1 cellular context compared by ENCODE assay signal in the genomic region with DNA sequence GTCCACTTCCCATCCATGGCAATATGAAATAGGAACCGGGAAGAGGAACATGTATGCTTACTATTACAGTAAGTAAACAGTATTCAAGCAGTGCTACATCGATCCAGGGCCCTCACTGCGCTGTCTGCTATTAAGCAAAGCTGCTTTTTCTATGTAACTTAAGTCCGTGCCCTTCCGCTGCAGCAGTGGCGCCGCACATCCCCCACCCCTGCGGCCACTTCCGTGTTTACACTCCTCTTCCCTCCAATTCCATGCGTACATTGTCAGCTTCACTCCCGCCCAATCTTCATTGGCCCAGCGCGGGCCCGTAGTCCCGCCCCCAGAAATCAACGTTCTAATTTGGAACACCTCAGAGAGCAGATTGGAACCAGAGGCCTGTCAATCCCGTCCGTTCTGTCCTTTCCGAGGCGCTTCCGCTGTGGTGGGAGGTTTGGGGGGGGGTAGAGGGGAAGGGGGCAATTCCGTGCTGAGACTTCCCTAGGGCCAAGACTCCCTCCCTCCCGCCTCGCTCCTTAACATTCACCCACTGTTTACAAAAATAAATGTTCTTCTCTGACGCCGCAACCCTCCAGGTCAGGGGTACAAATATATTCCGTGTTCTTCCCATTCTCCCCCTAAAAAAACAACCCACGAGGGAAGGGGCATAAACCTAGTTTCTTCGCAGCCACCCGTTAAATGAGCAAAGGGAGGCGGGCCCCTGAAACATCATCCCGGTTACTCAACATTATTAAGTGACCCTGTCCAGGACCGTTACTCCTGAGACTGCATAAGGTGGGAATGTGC.
A peak's percentile ranks its signal among the peaks of the same experiment; 100 is the strongest.
TF ChIP-seq lines count a peak whose summit lies in the region.

No MANE protein-coding gene starts in this region.

TF ChIP-seq in HepG2, 621 proteins besides CTCF, POLR2A, EP300 and RAD21 (continued from another document and continues in another):
- TF ChIP-seq ZBTB26 (CRISPR knock-in tag; IDR thresholded peaks at IDR 0.05; ENCODE audit: borderline replicate concordance) = no peak
- TF ChIP-seq SALL1 (CRISPR knock-in tag; IDR thresholded peaks at IDR 0.05) = peak; percentile 98
- TF ChIP-seq DBP (CRISPR knock-in tag; IDR thresholded peaks at IDR 0.05; ENCODE audit: not compliant biosample characterization) = no peak
- TF ChIP-seq, protein P1, sequence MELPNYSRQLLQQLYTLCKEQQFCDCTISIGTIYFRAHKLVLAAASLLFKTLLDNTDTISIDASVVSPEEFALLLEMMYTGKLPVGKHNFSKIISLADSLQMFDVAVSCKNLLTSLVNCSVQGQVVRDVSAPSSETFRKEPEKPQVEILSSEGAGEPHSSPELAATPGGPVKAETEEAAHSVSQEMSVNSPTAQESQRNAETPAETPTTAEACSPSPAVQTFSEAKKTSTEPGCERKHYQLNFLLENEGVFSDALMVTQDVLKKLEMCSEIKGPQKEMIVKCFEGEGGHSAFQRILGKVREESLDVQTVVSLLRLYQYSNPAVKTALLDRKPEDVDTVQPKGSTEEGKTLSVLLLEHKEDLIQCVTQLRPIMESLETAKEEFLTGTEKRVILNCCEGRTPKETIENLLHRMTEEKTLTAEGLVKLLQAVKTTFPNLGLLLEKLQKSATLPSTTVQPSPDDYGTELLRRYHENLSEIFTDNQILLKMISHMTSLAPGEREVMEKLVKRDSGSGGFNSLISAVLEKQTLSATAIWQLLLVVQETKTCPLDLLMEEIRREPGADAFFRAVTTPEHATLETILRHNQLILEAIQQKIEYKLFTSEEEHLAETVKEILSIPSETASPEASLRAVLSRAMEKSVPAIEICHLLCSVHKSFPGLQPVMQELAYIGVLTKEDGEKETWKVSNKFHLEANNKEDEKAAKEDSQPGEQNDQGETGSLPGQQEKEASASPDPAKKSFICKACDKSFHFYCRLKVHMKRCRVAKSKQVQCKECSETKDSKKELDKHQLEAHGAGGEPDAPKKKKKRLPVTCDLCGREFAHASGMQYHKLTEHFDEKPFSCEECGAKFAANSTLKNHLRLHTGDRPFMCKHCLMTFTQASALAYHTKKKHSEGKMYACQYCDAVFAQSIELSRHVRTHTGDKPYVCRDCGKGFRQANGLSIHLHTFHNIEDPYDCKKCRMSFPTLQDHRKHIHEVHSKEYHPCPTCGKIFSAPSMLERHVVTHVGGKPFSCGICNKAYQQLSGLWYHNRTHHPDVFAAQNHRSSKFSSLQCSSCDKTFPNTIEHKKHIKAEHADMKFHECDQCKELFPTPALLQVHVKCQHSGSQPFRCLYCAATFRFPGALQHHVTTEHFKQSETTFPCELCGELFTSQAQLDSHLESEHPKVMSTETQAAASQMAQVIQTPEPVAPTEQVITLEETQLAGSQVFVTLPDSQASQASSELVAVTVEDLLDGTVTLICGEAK (IDR thresholded peaks at IDR 0.05) = no peak
- TF ChIP-seq, protein P1 (CRISPR knock-in tag; IDR thresholded peaks at IDR 0.05) = peak; percentile 32; the same call in 1 of the 2 replicates
- TF ChIP-seq, protein P2, sequence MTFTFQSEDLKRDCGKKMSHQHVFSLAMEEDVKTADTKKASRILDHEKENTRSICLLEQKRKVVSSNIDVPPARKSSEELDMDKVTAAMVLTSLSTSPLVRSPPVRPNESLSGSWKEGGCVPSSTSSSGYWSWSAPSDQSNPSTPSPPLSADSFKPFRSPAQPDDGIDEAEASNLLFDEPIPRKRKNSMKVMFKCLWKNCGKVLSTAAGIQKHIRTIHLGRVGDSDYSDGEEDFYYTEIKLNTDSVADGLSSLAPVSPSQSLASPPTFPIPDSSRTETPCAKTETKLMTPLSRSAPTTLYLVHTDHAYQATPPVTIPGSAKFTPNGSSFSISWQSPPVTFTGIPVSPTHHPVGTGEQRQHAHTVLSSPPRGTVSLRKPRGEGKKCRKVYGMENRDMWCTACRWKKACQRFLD (CRISPR knock-in tag; IDR thresholded peaks at IDR 0.05; ENCODE audit: borderline replicate concordance) = no peak
- TF ChIP-seq ZNF605 (CRISPR knock-in tag; IDR thresholded peaks at IDR 0.05) = peak; percentile 68
- peak; percentile 27; the same call in 1 of the 2 replicates for TF ChIP-seq NR2F6 (IDR thresholded peaks at IDR 0.05)
- TF ChIP-seq NR2F6 (CRISPR knock-in tag; IDR thresholded peaks at IDR 0.05) = peak; percentile 61
- TF ChIP-seq TFDP1 (CRISPR knock-in tag; IDR thresholded peaks at IDR 0.05; ENCODE audit: borderline replicate concordance) = peak; percentile 98
- TF ChIP-seq MED1 (CRISPR knock-in tag; IDR thresholded peaks at IDR 0.05) = peak; percentile 66; the same call in 1 of the 2 replicates
- TF ChIP-seq ETV6 (CRISPR knock-in tag; conservative IDR thresholded peaks at IDR 0.05) = peak; percentile 97
- peak; percentile 93 for TF ChIP-seq SP2 (CRISPR knock-in tag; IDR thresholded peaks at IDR 0.05)
- peak; percentile 89 for TF ChIP-seq KDM2A (CRISPR knock-in tag; IDR thresholded peaks at IDR 0.05; ENCODE audit: borderline replicate concordance, low read depth)
- peak; percentile 89 for TF ChIP-seq NFYC (CRISPR knock-in tag; IDR thresholded peaks at IDR 0.05)
- TF ChIP-seq FOXJ3 (CRISPR knock-in tag; IDR thresholded peaks at IDR 0.05; ENCODE audit: borderline replicate concordance) = peak; percentile 41; the same call in 1 of the 2 replicates
- TF ChIP-seq PHF21A (CRISPR knock-in tag; IDR thresholded peaks at IDR 0.05) = peak; percentile 54
- 0 out of 2 replicates have a peak, but pooled peaks have one; percentile 53 for TF ChIP-seq ZNF740 (CRISPR knock-in tag; IDR thresholded peaks at IDR 0.05)
- peak; percentile 54 for TF ChIP-seq ZNF614 (CRISPR knock-in tag; IDR thresholded peaks at IDR 0.05; ENCODE audit: borderline replicate concordance)
- TF ChIP-seq, protein P3, sequence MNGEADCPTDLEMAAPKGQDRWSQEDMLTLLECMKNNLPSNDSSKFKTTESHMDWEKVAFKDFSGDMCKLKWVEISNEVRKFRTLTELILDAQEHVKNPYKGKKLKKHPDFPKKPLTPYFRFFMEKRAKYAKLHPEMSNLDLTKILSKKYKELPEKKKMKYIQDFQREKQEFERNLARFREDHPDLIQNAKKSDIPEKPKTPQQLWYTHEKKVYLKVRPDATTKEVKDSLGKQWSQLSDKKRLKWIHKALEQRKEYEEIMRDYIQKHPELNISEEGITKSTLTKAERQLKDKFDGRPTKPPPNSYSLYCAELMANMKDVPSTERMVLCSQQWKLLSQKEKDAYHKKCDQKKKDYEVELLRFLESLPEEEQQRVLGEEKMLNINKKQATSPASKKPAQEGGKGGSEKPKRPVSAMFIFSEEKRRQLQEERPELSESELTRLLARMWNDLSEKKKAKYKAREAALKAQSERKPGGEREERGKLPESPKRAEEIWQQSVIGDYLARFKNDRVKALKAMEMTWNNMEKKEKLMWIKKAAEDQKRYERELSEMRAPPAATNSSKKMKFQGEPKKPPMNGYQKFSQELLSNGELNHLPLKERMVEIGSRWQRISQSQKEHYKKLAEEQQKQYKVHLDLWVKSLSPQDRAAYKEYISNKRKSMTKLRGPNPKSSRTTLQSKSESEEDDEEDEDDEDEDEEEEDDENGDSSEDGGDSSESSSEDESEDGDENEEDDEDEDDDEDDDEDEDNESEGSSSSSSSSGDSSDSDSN (CRISPR knock-in tag; IDR thresholded peaks at IDR 0.05) = peak; percentile 57; the same call in 1 of the 2 replicates
- peak; percentile 69 for TF ChIP-seq IKZF5 (CRISPR knock-in tag; IDR thresholded peaks at IDR 0.05)
- TF ChIP-seq ZNF331 (CRISPR knock-in tag; IDR thresholded peaks at IDR 0.05) = peak; percentile 80
- peak; percentile 40; the same call in 1 of the 2 replicates for TF ChIP-seq MED13 (CRISPR knock-in tag; IDR thresholded peaks at IDR 0.05)
- no peak for TF ChIP-seq SOX13 (IDR thresholded peaks at IDR 0.05)
- TF ChIP-seq SOX13 (CRISPR knock-in tag; conservative IDR thresholded peaks at IDR 0.05 in 1 of 2, IDR thresholded peaks at IDR 0.05 in 1 of 2) = peak in 1 of 2 experiments; percentile 61; a peak in 2 of 4 replicates
- TF ChIP-seq ZNF292 (CRISPR knock-in tag; IDR thresholded peaks at IDR 0.05; ENCODE audit: borderline replicate concordance, low read depth) = peak; percentile 93; the same call in 1 of the 2 replicates
- no peak for TF ChIP-seq SNRNP70 (IDR thresholded peaks at IDR 0.05; ENCODE audit: low read depth, low read length)
- TF ChIP-seq RXRA (CRISPR knock-in tag; IDR thresholded peaks at IDR 0.05) = peak; percentile 71; the same call in 1 of the 2 replicates
- TF ChIP-seq NCOA1 (CRISPR knock-in tag; IDR thresholded peaks at IDR 0.05) = no peak
- peak; percentile 42; the same call in 1 of the 2 replicates for TF ChIP-seq ZNF724P (CRISPR knock-in tag; IDR thresholded peaks at IDR 0.05; ENCODE audit: borderline replicate concordance)
- TF ChIP-seq ZNF776 (CRISPR knock-in tag; IDR thresholded peaks at IDR 0.05) = no peak
- TF ChIP-seq RFXAP (CRISPR knock-in tag; IDR thresholded peaks at IDR 0.05; ENCODE audit: borderline replicate concordance) = peak; percentile 69; the same call in 1 of the 2 replicates
- 0 out of 2 replicates have a peak, but pooled peaks have one; percentile 44 for TF ChIP-seq ZIK1 (CRISPR knock-in tag; IDR thresholded peaks at IDR 0.05; ENCODE audit: borderline replicate concordance, low read depth)
- peak; percentile 85 for TF ChIP-seq MNT (IDR thresholded peaks at IDR 0.05)
- TF ChIP-seq IRX3 (CRISPR knock-in tag; IDR thresholded peaks at IDR 0.05; ENCODE audit: borderline replicate concordance, low read depth) = no peak
- no peak; the same call in 1 of the 2 replicates for TF ChIP-seq ZNF430 (CRISPR knock-in tag; IDR thresholded peaks at IDR 0.05)
